14 cellular contexts compared by ENCODE assay signal in the genomic region with DNA sequence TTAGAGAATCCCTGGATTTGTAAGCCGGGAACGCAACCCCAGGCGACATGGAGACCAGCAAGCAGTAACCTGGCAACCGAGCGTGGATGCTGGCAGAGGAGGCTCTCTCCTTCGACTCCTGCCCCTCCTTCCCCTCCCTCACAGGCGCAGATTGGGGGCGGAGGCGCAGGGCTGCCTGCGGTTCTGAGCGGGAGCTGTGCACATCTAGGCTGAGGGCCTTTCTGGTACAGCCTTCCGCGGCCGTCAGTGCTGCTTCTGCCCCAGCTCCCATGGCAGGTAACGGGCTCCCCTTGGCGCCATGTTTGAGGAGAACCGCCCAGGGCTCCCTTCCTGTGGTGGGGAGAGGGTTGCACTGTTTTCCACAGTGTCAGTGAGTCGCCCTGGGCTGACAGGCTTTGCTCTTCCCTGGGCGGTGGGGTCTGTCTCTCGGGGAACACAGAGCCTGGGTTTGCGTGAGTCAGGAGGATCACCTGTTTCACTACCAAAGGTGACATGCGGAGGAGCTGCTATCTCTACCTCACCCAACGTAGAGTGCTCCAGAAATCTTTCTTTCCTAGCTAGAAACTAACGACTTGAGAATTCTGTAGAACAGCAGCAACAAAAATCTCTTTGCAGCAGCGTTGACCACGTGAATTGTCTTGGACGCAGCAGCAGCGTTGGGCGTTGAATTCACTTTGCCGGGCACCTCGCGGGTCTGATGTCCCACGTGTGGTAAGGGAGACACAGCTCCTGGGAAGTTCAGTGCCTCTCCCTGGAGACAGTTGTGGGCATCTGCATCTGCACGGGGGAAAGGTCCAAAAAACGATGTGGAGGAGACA.
A peak's percentile ranks its signal among the peaks of the same experiment; 100 is the strongest.
DNase-seq lines count a peak whose midpoint lies in the region; ATAC-seq, FAIRE-seq and TF ChIP-seq lines count a peak whose summit lies in the region.
"Had no signal": no experiment of that assay in that cellular context is flagged by ENCODE, and none has a peak within 500 bp of the region (broad histone marks: within the 10 kb centered on the region; RNA-seq: fewer than 3 reads in every experiment).

No MANE protein-coding gene starts in this region.

- H3K4me1 ChIP-seq in left ventricle myocardium inferior: peaks cover 8% of the 10 kb centered on the region
- no peaks in the 10 kb centered on the region for H3K4me1 ChIP-seq in psoas muscle
- H3K4me1 ChIP-seq: vagina had no signal

- peaks cover 19% of the 10 kb centered on the region for H3K4me1 Mint-ChIP-seq in activated naive CD8-positive, alpha-beta T cell treated with anti-CD3 and anti-CD28 coated beads, Interleukin-2, amount 10 ng/mL, durations not matched to agents 7 days and 5 days
- H3K4me1 Mint-ChIP-seq in type B pancreatic cell (ENCODE audit: unreplicated experiment): peaks cover 20% of the 10 kb centered on the region

- H3K27ac ChIP-seq in left ventricle myocardium inferior (replicated peaks) (no peak overlapping the region), psoas muscle (no peak overlapping the region)
- H3K27ac ChIP-seq: BLaER1, vagina had no signal

- no peaks in the 10 kb centered on the region for H3K9me3 ChIP-seq in left ventricle myocardium inferior (replicated peaks)
- no peaks in the 10 kb centered on the region for H3K9me3 ChIP-seq in psoas muscle
- H3K9me3 ChIP-seq: BLaER1, vagina had no signal

- intact Hi-C loops in left ventricle myocardium inferior (cut with micrococcal nuclease): no loop called here
- intact Hi-C loops in Right ventricle myocardium superior (cut with DNase I): no loop called here
- intact Hi-C loops in psoas muscle (cut with DNase I): no loop called here

- 7 to 20% (median 15%) methylated on average over 35 of the region's 35 CpGs for WGBS in psoas muscle, 3 donors

- ATAC-seq in Right ventricle myocardium superior (ENCODE audit: poor library complexity): no peak
- ATAC-seq in activated naive CD8-positive, alpha-beta T cell treated with anti-CD3 and anti-CD28 coated beads, Interleukin-2, amount 10 ng/mL, durations not matched to agents 7 days and 5 days (ENCODE audit: low read depth): peak; percentile 44
- ATAC-seq in psoas muscle: no peak

- DNase-seq in left ventricle myocardium inferior (no peak), Right ventricle myocardium superior (no peak), islet precursor cell (peak; percentile 63), type B pancreatic cell (ENCODE audit: extremely low spot score, unreplicated experiment) (no peak), HTR-8/SVneo (ENCODE audit: insufficient read length, low spot score) (no peak), NCI-H187 treated with DMSO at 0.1 percent for 48 hours (lab: John Stamatoyannopoulos, UW) (no peak), psoas muscle (no peak)
- peak; percentile 36 for DNase-seq in activated naive CD8-positive, alpha-beta T cell treated with anti-CD3 and anti-CD28 coated beads, Interleukin-2, amount 10 ng/mL, durations not matched to agents 7 days and 5 days
- DNase-seq: kidney, NCI-H1930 had no signal

- H3K27ac Mint-ChIP-seq in activated naive CD8-positive, alpha-beta T cell treated with anti-CD3 and anti-CD28 coated beads, Interleukin-2, amount 10 ng/mL, durations not matched to agents 7 days and 5 days: no peak overlapping the region
- no peak overlapping the region for H3K27ac Mint-ChIP-seq in type B pancreatic cell

- peak overlapping the region; percentile 38 for H3K4me3 Mint-ChIP-seq in activated naive CD8-positive, alpha-beta T cell treated with anti-CD3 and anti-CD28 coated beads, Interleukin-2, amount 10 ng/mL, durations not matched to agents 7 days and 5 days
- H3K4me3 Mint-ChIP-seq in type B pancreatic cell: peak overlapping the region; percentile 82

- no peaks in the 10 kb centered on the region for H3K36me3 ChIP-seq in left ventricle myocardium inferior
- no peaks in the 10 kb centered on the region for H3K36me3 ChIP-seq in psoas muscle (ENCODE audit: insufficient read depth in 1 of 2, low read depth in 1 of 2)
- H3K36me3 ChIP-seq: BLaER1, vagina had no signal

- TF ChIP-seq CTCF in left ventricle myocardium inferior (IDR thresholded peaks at IDR 0.05; ENCODE audit: borderline replicate concordance) (no peak), type B pancreatic cell (conservative IDR thresholded peaks at IDR 0.05) (no peak), psoas muscle (IDR thresholded peaks at IDR 0.05) (no peak)

- no peaks in the 10 kb centered on the region for H3K36me3 Mint-ChIP-seq in activated naive CD8-positive, alpha-beta T cell treated with anti-CD3 and anti-CD28 coated beads, Interleukin-2, amount 10 ng/mL, durations not matched to agents 7 days and 5 days
- no peaks in the 10 kb centered on the region for H3K36me3 Mint-ChIP-seq in type B pancreatic cell

- H3K27me3 ChIP-seq in left ventricle myocardium inferior (ENCODE audit: low read depth) (peaks cover 61% of the 10 kb centered on the region), psoas muscle (ENCODE audit: insufficient read depth in 3 of 3, low read length in 2 of 3) (peaks cover 0 to 21% (median 4%) of the 10 kb centered on the region in 3 donors)
- H3K27me3 ChIP-seq: BLaER1, vagina had no signal

- POLR2A ChIA-PET in activated naive CD8-positive, alpha-beta T cell treated with anti-CD3 and anti-CD28 coated beads, Interleukin-2, amount 10 ng/mL, durations not matched to agents 7 days and 5 days (lab: Charles Lee): no interaction called here

- H3K4me3 ChIP-seq in left ventricle myocardium inferior (peak overlapping the region; percentile 25), psoas muscle (no peak overlapping the region)
- H3K4me3 ChIP-seq: BLaER1 had no signal

- FAIRE-seq in HTR-8/SVneo (lab: Jason Lieb, UNC): no peak
- FAIRE-seq: endothelial cell of umbilical vein, GM19239, kidney had no signal

- peaks cover 2% of the 10 kb centered on the region for H3K9me3 Mint-ChIP-seq in activated naive CD8-positive, alpha-beta T cell treated with anti-CD3 and anti-CD28 coated beads, Interleukin-2, amount 10 ng/mL, durations not matched to agents 7 days and 5 days
- H3K9me3 Mint-ChIP-seq in type B pancreatic cell: no peaks in the 10 kb centered on the region

- peaks cover 16% of the 10 kb centered on the region for H3K27me3 Mint-ChIP-seq in activated naive CD8-positive, alpha-beta T cell treated with anti-CD3 and anti-CD28 coated beads, Interleukin-2, amount 10 ng/mL, durations not matched to agents 7 days and 5 days
- peaks cover 42% of the 10 kb centered on the region for H3K27me3 Mint-ChIP-seq in type B pancreatic cell

Comparison
In these comparisons a context has a peak if more than half of its experiments do, and no peak if none do; other contexts are left out.
1. DNase-seq: peak in activated naive CD8-positive, alpha-beta T cell treated with anti-CD3 and anti-CD28 coated beads, Interleukin-2, amount 10 ng/mL, durations not matched to agents 7 days and 5 days (single experiment) and islet precursor cell (single experiment); none in left ventricle myocardium inferior (single experiment), Right ventricle myocardium superior (single experiment), type B pancreatic cell (single experiment), HTR-8/SVneo (single experiment), NCI-H187 treated with DMSO at 0.1 percent for 48 hours (single experiment) and psoas muscle (0 of 2).